Comparison of ENCODE assay signal across 10 cellular contexts in genomic region chr5:72555871-72556270, GRCh38. TPM values are rescaled to one million over a fixed set of nuclear protein-coding genes. Genes with fewer than 3 reads are reported as not detected.
DNase-seq lines count a peak whose midpoint lies in the region; TF ChIP-seq lines count a peak whose summit lies in the region.
"Had no signal": no experiment of that assay in that cellular context is flagged by ENCODE, and none has a peak within 500 bp of the region (broad histone marks: within the 10 kb centered on the region; RNA-seq: fewer than 3 reads in every experiment).

No MANE protein-coding gene starts in this region.

- H3K27ac ChIP-seq in endodermal cell (ENCODE audit: low read depth, low read length) (no peak overlapping the region), parathyroid adenoma (peak overlapping the region; percentile 88)

- H3K36me3 Mint-ChIP-seq in endodermal cell (ENCODE audit: low read depth): no peaks in the 10 kb centered on the region

- H3K79me2 ChIP-seq in parathyroid adenoma: no peaks in the 10 kb centered on the region

- H3K36me3 ChIP-seq in endodermal cell (ENCODE audit: control insufficient read depth, insufficient read depth, low read length) (no peaks in the 10 kb centered on the region), parathyroid adenoma (ENCODE audit: control insufficient read depth, insufficient read depth, low read length) (no peaks in the 10 kb centered on the region)

- H3K4me3 ChIP-seq in endodermal cell (ENCODE audit: low read length): peak overlapping the region; percentile 65
- peak overlapping the region; percentile 28 for H3K4me3 ChIP-seq in parathyroid adenoma (ENCODE audit: low read depth, low read length)

- 43 to 69% methylated on average over 1 of the region's 1 CpG for WGBS in endodermal cell (ENCODE audit: insufficient coverage in 1 of 2, insufficient read length in 1 of 2), 2 experiments

- DNase-seq in EL: peak; percentile 7
- DNase-seq in NCI-H2227 (lab: John Stamatoyannopoulos, UW; ENCODE audit: unreplicated experiment): peak; percentile 11
- DNase-seq in endodermal cell: no peak
- DNase-seq in activated CD4-positive, alpha-beta T cell treated with anti-CD3 and anti-CD28 coated beads for 1 hour: no peak
- DNase-seq in AG08396 (ENCODE audit: low spot score): no peak
- no peak for DNase-seq in NCI-H1417 treated with DMSO at 0.1 percent for 48 hours (lab: John Stamatoyannopoulos, UW)
- DNase-seq in GF-D8 (lab: John Stamatoyannopoulos, UW): no peak
- DNase-seq: activated CD4-positive, alpha-beta T cell treated with anti-CD3 and anti-CD28 coated beads, Interleukin-2, amount 50 U/mL, for 1 hour; NCI-H446 treated with DMSO at 0.1 percent for 48 hours had no signal

- no peaks in the 10 kb centered on the region for H3K9me3 Mint-ChIP-seq in endodermal cell

- H3K9me3 ChIP-seq in endodermal cell (ENCODE audit: control insufficient read depth, low read length) (no peaks in the 10 kb centered on the region), parathyroid adenoma (ENCODE audit: control insufficient read depth, low read length) (no peaks in the 10 kb centered on the region)

- peaks cover 6% of the 10 kb centered on the region for H3K27me3 ChIP-seq in endodermal cell (ENCODE audit: control insufficient read depth, insufficient read depth, low read length, poor library complexity, severe bottlenecking)
- H3K27me3 ChIP-seq in parathyroid adenoma (ENCODE audit: control insufficient read depth, insufficient read depth, low read length): no peaks in the 10 kb centered on the region

- peaks cover 31% of the 10 kb centered on the region for H3K4me1 Mint-ChIP-seq in endodermal cell

- H3K4me2 ChIP-seq in parathyroid adenoma (ENCODE audit: low read length): peak overlapping the region; percentile 75

- TF ChIP-seq CTCF in endodermal cell (conservative IDR thresholded peaks at IDR 0.05) (no peak), parathyroid adenoma (IDR thresholded peaks at IDR 0.05) (no peak)

- peak overlapping the region; percentile 57 for H3K27ac Mint-ChIP-seq in endodermal cell

- H3K4me1 ChIP-seq in endodermal cell (ENCODE audit: control insufficient read depth, insufficient read depth, low read length) (no peaks in the 10 kb centered on the region), parathyroid adenoma (peaks cover 14% of the 10 kb centered on the region)

- peaks cover 15% of the 10 kb centered on the region for H3K27me3 Mint-ChIP-seq in endodermal cell (ENCODE audit: insufficient read depth)

- H2AFZ ChIP-seq in parathyroid adenoma: peak overlapping the region; percentile 99

- H3K9ac ChIP-seq in endodermal cell (ENCODE audit: extremely low read depth, low read length, poor library complexity, severe bottlenecking): no peak overlapping the region
- H3K9ac ChIP-seq in parathyroid adenoma: no peak overlapping the region

- peak overlapping the region; percentile 51 for H3K4me3 Mint-ChIP-seq in endodermal cell

RNA-seq across cellular contexts. Expression of gene ZNF366, which starts 48.7 kb away (rescaled TPM):
- not detected for total RNA-seq in endodermal cell
- not detected for polyA plus RNA-seq in endodermal cell (2013, experiment 1 of 2)
- polyA plus RNA-seq in endodermal cell (2013, experiment 2 of 2): not detected

Comparison
In these comparisons a context has a peak if more than half of its experiments do, and no peak if none do; other contexts are left out.
1. DNase-seq: peak in EL (single experiment) and NCI-H2227 (single experiment); none in endodermal cell (single experiment), activated CD4-positive, alpha-beta T cell treated with anti-CD3 and anti-CD28 coated beads for 1 hour (single experiment), AG08396 (single experiment), NCI-H1417 treated with DMSO at 0.1 percent for 48 hours (single experiment) and GF-D8 (single experiment).